Comparison of ENCODE assay signal across 15 cellular contexts in the genomic region with DNA sequence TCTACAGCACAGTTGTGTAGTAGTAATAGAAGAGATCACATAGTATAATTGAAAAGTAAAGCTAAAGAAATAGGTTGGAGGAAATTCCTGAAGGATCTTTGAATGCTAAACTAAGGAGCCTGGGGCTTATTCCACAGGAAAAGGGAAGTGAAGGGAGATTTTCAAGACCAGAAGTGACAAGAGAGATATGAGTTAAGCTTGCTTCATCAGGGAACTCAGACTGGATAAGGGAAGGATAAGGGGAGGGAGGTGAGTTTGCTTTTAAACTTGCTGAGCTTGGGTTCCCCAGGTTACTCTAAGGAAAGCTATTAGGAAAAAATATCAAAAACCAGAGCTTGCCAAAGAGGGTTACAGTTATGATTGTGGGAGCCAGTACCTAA.
DNase-seq lines count a peak whose midpoint lies in the region; ATAC-seq and TF ChIP-seq lines count a peak whose summit lies in the region.
"Had no signal": no experiment of that assay in that cellular context is flagged by ENCODE, and none has a peak within 500 bp of the region (broad histone marks: within the 10 kb centered on the region; RNA-seq: fewer than 3 reads in every experiment).

No MANE protein-coding gene starts in this region.

- no peaks in the 10 kb centered on the region for H3K9me3 Mint-ChIP-seq in endothelial cell (ENCODE audit: unreplicated experiment)
- H3K9me3 Mint-ChIP-seq: activated naive CD4-positive, alpha-beta T cell treated with anti-CD3 and anti-CD28 coated beads, Interleukin-2, amount 50 U/mL, for 24 hours; HFFc6 had no signal

- no peak overlapping the region for H3K4me3 ChIP-seq in left ventricle myocardium inferior
- H3K4me3 ChIP-seq in vagina: no peak overlapping the region
- H3K4me3 ChIP-seq: cardiac muscle cell, gastroesophageal sphincter, skin epidermis had no signal

- H3K36me3 ChIP-seq in left ventricle myocardium inferior: no peaks in the 10 kb centered on the region
- H3K36me3 ChIP-seq in vagina: no peaks in the 10 kb centered on the region
- H3K36me3 ChIP-seq: cardiac muscle cell, gastroesophageal sphincter had no signal

- peak overlapping the region; percentile 17 for H3K4me3 Mint-ChIP-seq in endothelial cell (ENCODE audit: unreplicated experiment)
- H3K4me3 Mint-ChIP-seq: activated naive CD4-positive, alpha-beta T cell treated with anti-CD3 and anti-CD28 coated beads, Interleukin-2, amount 50 U/mL, for 24 hours; endodermal cell; HFFc6 had no signal

- intact Hi-C loops in left ventricle myocardium inferior (cut with micrococcal nuclease): no loop called here
- intact Hi-C loops in Right ventricle myocardium superior (cut with DNase I): no loop called here
- intact Hi-C loops in vagina (cut with DNase I): no loop called here

- H3K4me1 Mint-ChIP-seq in endothelial cell (ENCODE audit: unreplicated experiment): peaks cover 37% of the 10 kb centered on the region

- no peak for ATAC-seq in Right ventricle myocardium superior (ENCODE audit: poor library complexity)
- ATAC-seq in HG03460 (IDR thresholded peaks at IDR 0.05; ENCODE audit: unreplicated experiment): peak; percentile 5
- no peak for ATAC-seq in GM18520 (IDR thresholded peaks at IDR 0.05; ENCODE audit: unreplicated experiment)
- no peak for ATAC-seq in stimulated activated naive CD8-positive, alpha-beta T cell treated with anti-CD3 and anti-CD28 coated beads, Interleukin-15, Interleukin-2, amounts not matched to agents 100 U/mL and 50 U/mL, for 24 hours
- ATAC-seq: gastroesophageal sphincter had no signal

- H3K27me3 Mint-ChIP-seq in endothelial cell (ENCODE audit: unreplicated experiment): peaks cover 7% of the 10 kb centered on the region

- H3K9me3 ChIP-seq in left ventricle myocardium inferior (replicated peaks) (no peaks in the 10 kb centered on the region), vagina (no peaks in the 10 kb centered on the region)
- H3K9me3 ChIP-seq: gastroesophageal sphincter had no signal

- H3K4me1 ChIP-seq in left ventricle myocardium inferior (peaks cover 12% of the 10 kb centered on the region), vagina (peaks cover 7% of the 10 kb centered on the region)
- H3K4me1 ChIP-seq: gastroesophageal sphincter had no signal

- H3K36me3 Mint-ChIP-seq in endothelial cell (ENCODE audit: low read depth, unreplicated experiment): peaks cover 34% of the 10 kb centered on the region
- H3K36me3 Mint-ChIP-seq: activated naive CD4-positive, alpha-beta T cell treated with anti-CD3 and anti-CD28 coated beads, Interleukin-2, amount 50 U/mL, for 24 hours had no signal

- H3K27me3 ChIP-seq in left ventricle myocardium inferior (ENCODE audit: low read depth): no peaks in the 10 kb centered on the region
- H3K27me3 ChIP-seq in vagina: no peaks in the 10 kb centered on the region
- H3K27me3 ChIP-seq: cardiac muscle cell, gastroesophageal sphincter had no signal

- no peak for TF ChIP-seq POLR2A in vagina (IDR thresholded peaks at IDR 0.05)

- peak overlapping the region; percentile 70 for H3K27ac Mint-ChIP-seq in endothelial cell (ENCODE audit: unreplicated experiment)
- H3K27ac Mint-ChIP-seq: activated naive CD4-positive, alpha-beta T cell treated with anti-CD3 and anti-CD28 coated beads, Interleukin-2, amount 50 U/mL, for 24 hours; endodermal cell; HFFc6 had no signal

- DNase-seq in left ventricle myocardium inferior (no peak), Right ventricle myocardium superior (no peak), endothelial cell (ENCODE audit: low spot score) (no peak), vagina (ENCODE audit: extremely low spot score in 2 of 2) (no peak), COR-L47 (lab: John Stamatoyannopoulos, UW) (no peak)
- no peak for DNase-seq in stimulated activated naive CD8-positive, alpha-beta T cell treated with anti-CD3 and anti-CD28 coated beads, Interleukin-15, Interleukin-2, amounts not matched to agents 100 U/mL and 50 U/mL, for 24 hours
- DNase-seq: DMS 273 treated with DMSO at 0.1 percent for 48 hours, endodermal cell, HFFc6 had no signal

- H3K27ac ChIP-seq in left ventricle myocardium inferior (replicated peaks): peak overlapping the region; percentile 32
- peak overlapping the region; percentile 28 for H3K27ac ChIP-seq in vagina
- H3K27ac ChIP-seq: cardiac muscle cell, gastroesophageal sphincter had no signal

- TF ChIP-seq CTCF in left ventricle myocardium inferior (IDR thresholded peaks at IDR 0.05; ENCODE audit: borderline replicate concordance) (no peak), endothelial cell (IDR thresholded peaks at IDR 0.05; ENCODE audit: unreplicated experiment) (no peak), vagina (IDR thresholded peaks at IDR 0.05) (no peak)
